Comparison of ENCODE assay signal across 8 cellular contexts in the genomic region with DNA sequence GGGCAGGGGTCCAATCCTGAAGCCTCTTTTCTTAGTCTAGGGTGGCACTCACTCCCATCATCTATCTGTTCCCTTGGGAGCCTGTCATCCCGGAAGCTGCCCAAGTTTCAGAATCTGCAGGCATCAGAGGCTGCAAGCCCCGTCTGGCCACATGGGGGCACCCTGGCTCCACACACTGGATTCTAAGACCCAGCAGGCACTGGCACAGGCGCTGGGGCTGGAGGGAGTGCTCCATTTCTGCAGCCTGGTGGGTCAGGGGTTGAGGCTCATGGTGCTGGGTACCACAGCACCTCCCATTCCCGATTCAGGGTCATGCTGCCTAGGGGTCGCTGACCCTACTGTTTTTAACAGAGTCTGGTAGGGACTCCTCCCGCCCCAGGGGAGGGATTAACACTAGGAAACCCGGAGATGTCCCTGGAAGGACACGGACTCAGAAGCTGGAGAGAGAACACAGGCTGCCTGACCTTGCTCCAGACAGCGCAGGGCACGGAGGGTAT.
DNase-seq lines count a peak whose midpoint lies in the region; ATAC-seq, FAIRE-seq and TF ChIP-seq lines count a peak whose summit lies in the region.

No MANE protein-coding gene starts in this region.

- H3K27ac ChIP-seq in SK-N-SH (ENCODE audit: low read depth in 2 of 2, low read length in 1 of 2) (no peak overlapping the region), IMR-90 (ENCODE audit: insufficient read depth, low read length) (no peak overlapping the region), cardiac muscle cell (no peak overlapping the region), aorta (ENCODE audit: low read depth in 1 of 2, low read length in 2 of 2) (no peak overlapping the region)

- H2AK9ac ChIP-seq in IMR-90 (replicated peaks; ENCODE audit: low read depth, low read length, poor library complexity), result no peak overlapping the region

- H3K27ac Mint-ChIP-seq in activated naive CD4-positive, alpha-beta T cell treated with anti-CD3 and anti-CD28 coated beads, Interleukin-2, amount 50 U/mL, for 72 hours, result peak overlapping the region in 1 of 2 donors; percentile 59

- no peak overlapping the region for H2BK15ac ChIP-seq in IMR-90 (ENCODE audit: low read depth, low read length)

- H3K27me3 ChIP-seq in SK-N-SH (ENCODE audit: insufficient read depth) (no peaks in the 10 kb centered on the region), IMR-90 (ENCODE audit: control insufficient read depth, insufficient read depth, low read length) (no peaks in the 10 kb centered on the region), cardiac muscle cell (no peaks in the 10 kb centered on the region), aorta (ENCODE audit: control insufficient read depth in 1 of 2, insufficient read depth in 2 of 2, low read length in 1 of 2) (no peaks in the 10 kb centered on the region)

- no peaks in the 10 kb centered on the region for H3K9me1 ChIP-seq in IMR-90 (ENCODE audit: insufficient read depth, low read length)

- H3K9ac ChIP-seq in SK-N-SH (no peak overlapping the region), IMR-90 (ENCODE audit: low read depth, low read length) (no peak overlapping the region)

- H3K4me1 ChIP-seq in SK-N-SH (ENCODE audit: control insufficient read depth in 1 of 2, insufficient read depth in 2 of 2, low read depth in 1 of 2, low read length in 1 of 2), result no peaks in the 10 kb centered on the region
- no peaks in the 10 kb centered on the region for H3K4me1 ChIP-seq in IMR-90 (ENCODE audit: control insufficient read depth, insufficient read depth, low read length)
- H3K4me1 ChIP-seq in cardiac muscle cell (ENCODE audit: low read depth), result peaks cover 6% of the 10 kb centered on the region
- H3K4me1 ChIP-seq in aorta (ENCODE audit: control insufficient read depth in 1 of 2, insufficient read depth in 2 of 2, low read length in 2 of 2), result no peaks in the 10 kb centered on the region

- H2BK120ac ChIP-seq in IMR-90 (ENCODE audit: low read depth, low read length), result no peak overlapping the region

- no peaks in the 10 kb centered on the region for H3F3A ChIP-seq in SK-N-SH (replicated peaks; ENCODE audit: insufficient read depth)

- no peaks in the 10 kb centered on the region for H3K36me3 ChIP-seq in SK-N-SH (replicated peaks in 1 of 2; ENCODE audit: control insufficient read depth in 1 of 2, insufficient read depth in 2 of 2, low read length in 1 of 2)
- peaks cover 2% of the 10 kb centered on the region; the same call in 1 of the 2 replicates for H3K36me3 ChIP-seq in IMR-90 (ENCODE audit: control insufficient read depth, insufficient read depth, low read length)
- H3K36me3 ChIP-seq in cardiac muscle cell, result no peaks in the 10 kb centered on the region
- peaks cover 0 to 2% of the 10 kb centered on the region in 2 donors for H3K36me3 ChIP-seq in aorta (ENCODE audit: control insufficient read depth in 1 of 2, insufficient read depth in 2 of 2, low read length in 1 of 2)

- H2AFZ ChIP-seq in SK-N-SH (ENCODE audit: low read depth) (no peak overlapping the region), IMR-90 (replicated peaks; ENCODE audit: low read length, poor library complexity) (peak overlapping the region; percentile 74)

- H3K79me2 ChIP-seq in SK-N-SH (ENCODE audit: insufficient read depth), result no peaks in the 10 kb centered on the region

- no peak overlapping the region for H4K8ac ChIP-seq in IMR-90 (ENCODE audit: low read depth in 2 of 2, low read length in 2 of 2)

- TF ChIP-seq CTCF in SK-N-SH (IDR thresholded peaks at IDR 0.05) (peak; percentile 71), IMR-90 (conservative IDR thresholded peaks at IDR 0.05; ENCODE audit: low read depth, low read length) (peak; percentile 96), cardiac muscle cell (IDR thresholded peaks at IDR 0.05; ENCODE audit: low read depth, low read length) (peak; percentile 99)

- in situ Hi-C loops in IMR-90 (cut with MboI; ENCODE audit: low sequenced_read_pairs), result loop anchor here (5.0 to 10.0 kb wide), 3 partner anchors 275 to 1853 kb away; no protein-coding TSS in a partner anchor

- TF ChIP-seq RAD21 in SK-N-SH (IDR thresholded peaks at IDR 0.05; ENCODE audit: low read length) (peak; percentile 95), IMR-90 (IDR thresholded peaks at IDR 0.05; ENCODE audit: low read length) (peak; percentile 99)

- no peak overlapping the region for H4K91ac ChIP-seq in IMR-90 (ENCODE audit: insufficient read depth, low read depth, low read length)

- H3K4ac ChIP-seq in IMR-90 (ENCODE audit: low read depth, low read length), result no peak overlapping the region

- DNase-seq in SK-N-SH (peak; percentile 81), IMR-90 (peak; percentile 60), RCC 7860 (ENCODE audit: low spot score) (peak; percentile 54), cardiac muscle cell (ENCODE audit: low read depth in 1 of 2, low spot score in 1 of 2) (peak; percentile 72 to 87), pons (ENCODE audit: low spot score) (peak; percentile 78), aorta (peak; percentile 84 to 93)
- peak in 1 of 2 donors; percentile 73 for DNase-seq in activated naive CD4-positive, alpha-beta T cell treated with anti-CD3 and anti-CD28 coated beads, Interleukin-2, amount 50 U/mL, for 72 hours (ENCODE audit: low spot score in 2 of 2)

- no peak overlapping the region for H2BK5ac ChIP-seq in IMR-90 (ENCODE audit: low read depth, low read length, poor library complexity, severe bottlenecking)

- H3K4me3 ChIP-seq in SK-N-SH (ENCODE audit: low read depth in 2 of 2, low read length in 1 of 2), result peak overlapping the region in 1 of 2 experiments; percentile 41; a peak in 1 of 4 replicates
- H3K4me3 ChIP-seq in IMR-90 (ENCODE audit: insufficient read depth, low read depth, low read length), result no peak overlapping the region
- H3K4me3 ChIP-seq in cardiac muscle cell, result no peak overlapping the region
- no peak overlapping the region for H3K4me3 ChIP-seq in aorta (ENCODE audit: low read length in 2 of 2)

- no peaks in the 10 kb centered on the region for H3K36me3 Mint-ChIP-seq in activated naive CD4-positive, alpha-beta T cell treated with anti-CD3 and anti-CD28 coated beads, Interleukin-2, amount 50 U/mL, for 72 hours

- intact Hi-C loops in IMR-90 (cut with micrococcal nuclease) (loop anchor here (1.0 to 5.0 kb wide), 7 partner anchors 165 to 1848 kb away; no protein-coding TSS in a partner anchor), aorta (cut with DNase I) (loop anchor here (2.0 to 10.0 kb wide), 7 partner anchors 220 to 810 kb away; partner anchors contain the start of gene LARGE1 (in 2 of the 2))

- no peaks in the 10 kb centered on the region for H3K9me2 ChIP-seq in SK-N-SH

- H2BK20ac ChIP-seq in IMR-90 (ENCODE audit: low read depth, low read length), result no peak overlapping the region

- CTCF ChIA-PET in SK-N-SH (lab: Yijun Ruan, JAX), result interaction anchor here (0.6 to 4.5 kb wide), 85 partner anchors 8 to 1849 kb away, joined by 3 to 47 read pairs (median 4); no protein-coding TSS in a partner anchor
- CTCF ChIA-PET in IMR-90 (lab: Yijun Ruan, JAX), result interaction anchor here (0.6 to 0.9 kb wide), 9 partner anchors 9 to 1849 kb away, joined by 3 to 6 read pairs (median 3); no protein-coding TSS in a partner anchor

- H3K9me3 Mint-ChIP-seq in activated naive CD4-positive, alpha-beta T cell treated with anti-CD3 and anti-CD28 coated beads, Interleukin-2, amount 50 U/mL, for 72 hours, result no peaks in the 10 kb centered on the region

- BruUV-seq in IMR-90 (replicated peaks; lab: Mats Ljungman, UMichigan), result no TSS peak

- H3K9me3 ChIP-seq in SK-N-SH (no peaks in the 10 kb centered on the region), IMR-90 (ENCODE audit: control insufficient read depth, insufficient read depth, low read length) (no peaks in the 10 kb centered on the region), cardiac muscle cell (ENCODE audit: low read depth) (no peaks in the 10 kb centered on the region), aorta (ENCODE audit: control insufficient read depth, low read length) (no peaks in the 10 kb centered on the region)

- no peak overlapping the region for H3K56ac ChIP-seq in IMR-90 (ENCODE audit: extremely low read depth, insufficient read depth, low read length)

- no peak overlapping the region for H2AK5ac ChIP-seq in IMR-90 (ENCODE audit: low read depth, low read length)

- TF ChIP-seq EP300 in SK-N-SH (IDR thresholded peaks at IDR 0.05; ENCODE audit: borderline replicate concordance in 1 of 2, low read depth in 1 of 2, low read length in 1 of 2), result no peak

- POLR2A ChIA-PET in SK-N-SH (lab: Yijun Ruan, JAX) (no interaction called here), IMR-90 (lab: Charles Lee; ENCODE audit: unreplicated experiment) (no interaction called here)

- dilution Hi-C loops in IMR-90 (cut with HindIII; ENCODE audit: low sequenced_read_pairs, unreplicated experiment), result no loop called here

- no peak overlapping the region for H3K14ac ChIP-seq in IMR-90 (replicated peaks; ENCODE audit: low read depth, low read length)

- no peaks in the 10 kb centered on the region for H4K20me1 ChIP-seq in SK-N-SH (ENCODE audit: insufficient read depth)
- no peaks in the 10 kb centered on the region; the same call in 1 of the 2 replicates for H4K20me1 ChIP-seq in IMR-90 (ENCODE audit: insufficient read depth, low read length)

- H3K4me2 ChIP-seq in SK-N-SH (no peak overlapping the region), IMR-90 (ENCODE audit: low read depth, low read length) (no peak overlapping the region)

- no peak overlapping the region for H3K23ac ChIP-seq in IMR-90 (ENCODE audit: low read depth, low read length)

- WGBS in SK-N-SH (ENCODE audit: low lambda C conversion rate), result 23% methylated on average over 6 of the region's 10 CpGs
- 36% methylated on average over 4 of the region's 10 CpGs; no CpG with 5 or more reads in 1 of the 2 experiments for WGBS in IMR-90 (ENCODE audit: extremely low coverage in 2 of 2, insufficient read length in 1 of 2), 2 experiments
- WGBS in aorta, 2 donors, result 21 to 25% methylated on average over 10 of the region's 10 CpGs

- no peak; the same call in 2 of the 3 replicates for ATAC-seq in SK-N-SH treated with all-trans-retinoic acid at 6 μM for 48 hours
- peak; percentile 99 for ATAC-seq in IMR-90 (ENCODE audit: low read depth)
- peak; percentile 56 to 75 for ATAC-seq in activated naive CD4-positive, alpha-beta T cell treated with anti-CD3 and anti-CD28 coated beads, Interleukin-2, amount 50 U/mL, for 72 hours
- peak; percentile 82 for ATAC-seq in aorta (ENCODE audit: low FRiP score)

- TF ChIP-seq POLR2A in IMR-90 (IDR thresholded peaks at IDR 0.05; ENCODE audit: low read depth, low read length), result peak; percentile 65

- H3K18ac ChIP-seq in IMR-90 (ENCODE audit: low read depth, low read length), result no peak overlapping the region

- no peak for FAIRE-seq in RCC 7860 (lab: Jason Lieb, UNC)

- no peaks in the 10 kb centered on the region for H3K79me1 ChIP-seq in IMR-90 (ENCODE audit: low read depth in 1 of 2, low read length in 2 of 2)

- no peak overlapping the region for H4K5ac ChIP-seq in IMR-90 (ENCODE audit: low read depth, low read length)

TF ChIP-seq in SK-N-SH, 30 proteins besides CTCF, POLR2A, EP300 and RAD21:
- no peak for TF ChIP-seq FOXJ3 (CRISPR knock-in tag; IDR thresholded peaks at IDR 0.05)
- peak; percentile 81 for TF ChIP-seq SMC3 (IDR thresholded peaks at IDR 0.05; ENCODE audit: low read depth, low read length)

TF ChIP-seq in SK-N-SH treated with all-trans-retinoic acid at 6 μM for 48 hours, 23 proteins besides CTCF, POLR2A, EP300 and RAD21 (continues in another document):
- TF ChIP-seq GLIS3 (CRISPR knock-in tag; IDR thresholded peaks at IDR 0.05) (no peak), ZNF565 (CRISPR knock-in tag; conservative IDR thresholded peaks at IDR 0.05; ENCODE audit: low read depth) (no peak)

TF ChIP-seq in IMR-90, 13 proteins besides CTCF, POLR2A, EP300 and RAD21 (continues in another document):
- TF ChIP-seq BHLHE40 (IDR thresholded peaks at IDR 0.05; ENCODE audit: low read depth, low read length), result no peak
